Comparison of ENCODE assay signal across 23 cellular contexts in the genomic region with DNA sequence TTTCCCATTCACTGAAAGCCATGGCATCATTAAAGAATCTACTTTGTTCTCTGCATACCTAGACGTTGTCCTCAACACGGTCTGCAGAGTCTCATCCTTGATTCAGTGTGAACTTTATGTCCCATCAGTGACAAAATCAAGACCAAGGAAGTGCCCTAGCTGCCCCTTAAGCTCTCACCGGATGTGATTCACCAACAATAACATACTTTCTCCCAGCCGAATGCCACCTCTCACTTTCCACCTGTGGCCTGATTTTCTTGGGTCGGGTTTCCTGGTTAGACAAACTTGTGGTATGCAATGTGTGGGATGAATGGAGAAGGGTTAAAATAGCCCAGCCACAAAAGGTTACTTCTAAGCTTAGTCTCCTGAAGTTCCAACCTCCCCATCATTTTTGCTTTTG.
DNase-seq lines count a peak whose midpoint lies in the region; ATAC-seq and TF ChIP-seq lines count a peak whose summit lies in the region.
"Had no signal": no experiment of that assay in that cellular context is flagged by ENCODE, and none has a peak within 500 bp of the region (broad histone marks: within the 10 kb centered on the region; RNA-seq: fewer than 3 reads in every experiment).

No MANE protein-coding gene starts in this region.

- H3K4me3 Mint-ChIP-seq in Calu3 (ENCODE audit: low read depth, unreplicated experiment): no peak overlapping the region
- H3K4me3 Mint-ChIP-seq: activated naive CD4-positive, alpha-beta T cell treated with anti-CD3 and anti-CD28 coated beads, Interleukin-2, amount 50 U/mL, for 24 hours; activated T-cell treated with anti-CD3 and anti-CD28 coated beads, Interleukin-2, amount 50 U/mL, for 72 hours; neural progenitor cell had no signal

- BruUV-seq in Calu3 (replicated peaks; lab: Mats Ljungman, UMichigan): no TSS peak

- no peaks in the 10 kb centered on the region for H3K36me3 ChIP-seq in left lung
- H3K36me3 ChIP-seq: neural progenitor cell, uterus had no signal

- H3K36me3 Mint-ChIP-seq in Calu3 (ENCODE audit: insufficient read depth, unreplicated experiment): no peaks in the 10 kb centered on the region
- H3K36me3 Mint-ChIP-seq: activated naive CD4-positive, alpha-beta T cell treated with anti-CD3 and anti-CD28 coated beads, Interleukin-2, amount 50 U/mL, for 24 hours; neural progenitor cell had no signal

- no peak overlapping the region for H3K4me3 ChIP-seq in left lung
- H3K4me3 ChIP-seq: coronary artery, hepatocyte, neural progenitor cell, uterus had no signal

- intact Hi-C loops in Calu3 (cut with micrococcal nuclease; ENCODE audit: unreplicated experiment) (no loop called here), left lung (cut with DNase I) (no loop called here)

- H3K27me3 ChIP-seq in left lung: no peaks in the 10 kb centered on the region
- H3K27me3 ChIP-seq: hepatocyte, neural progenitor cell, uterus had no signal

- H3K27ac Mint-ChIP-seq in Calu3 (ENCODE audit: unreplicated experiment): peak overlapping the region; percentile 40
- H3K27ac Mint-ChIP-seq: activated naive CD4-positive, alpha-beta T cell treated with anti-CD3 and anti-CD28 coated beads, Interleukin-2, amount 50 U/mL, for 24 hours; activated T-cell treated with anti-CD3 and anti-CD28 coated beads, Interleukin-2, amount 50 U/mL, for 72 hours; neural progenitor cell had no signal

- no peaks in the 10 kb centered on the region for H3K4me1 ChIP-seq in left lung
- H3K4me1 ChIP-seq: neural progenitor cell, uterus had no signal

- no peaks in the 10 kb centered on the region for H3K27me3 Mint-ChIP-seq in Calu3 (ENCODE audit: unreplicated experiment)
- H3K27me3 Mint-ChIP-seq: activated naive CD4-positive, alpha-beta T cell treated with anti-CD3 and anti-CD28 coated beads, Interleukin-2, amount 50 U/mL, for 24 hours had no signal

- H3K9me3 ChIP-seq in left lung: peaks cover 0 to 5% of the 10 kb centered on the region in 2 donors
- H3K9me3 ChIP-seq: uterus had no signal

- no peak for TF ChIP-seq CTCF in Calu3 (IDR thresholded peaks at IDR 0.05; ENCODE audit: unreplicated experiment)
- TF ChIP-seq CTCF in left lung (IDR thresholded peaks at IDR 0.05): no peak

- peak; percentile 18 for DNase-seq in Calu3
- peak; percentile 85 for DNase-seq in HT1080 (ENCODE audit: low read depth)
- peak; percentile 42 for DNase-seq in SW480 (ENCODE audit: low spot score)
- peak; percentile 95 for DNase-seq in kidney tubule cell (ENCODE audit: low spot score)
- no peak for DNase-seq in COLO829 (ENCODE audit: low spot score)
- no peak for DNase-seq in left lung
- no peak for DNase-seq in SHP77 (lab: John Stamatoyannopoulos, UW)
- DNase-seq: activated CD4-positive, CD25-positive, alpha-beta regulatory T cell treated with anti-CD3 and anti-CD28 coated beads, Interleukin-2, amount 50 U/mL, for 72 hours; activated CD8-positive, alpha-beta memory T cell treated with anti-CD3 and anti-CD28 coated beads for 24 hours; activated T-cell treated with anti-CD3 and anti-CD28 coated beads, Interleukin-2, amount 50 U/mL, for 72 hours; Karpas-422; midbrain; NCI-H1436 treated with DMSO at 0.1 percent for 48 hours; retina; substantia nigra; uterus had no signal

- CTCF ChIA-PET in Calu3 (lab: Charles Lee): no interaction called here

- peaks cover 7% of the 10 kb centered on the region for H3K4me1 Mint-ChIP-seq in Calu3 (ENCODE audit: low read depth, unreplicated experiment)
- H3K4me1 Mint-ChIP-seq: activated naive CD4-positive, alpha-beta T cell treated with anti-CD3 and anti-CD28 coated beads, Interleukin-2, amount 50 U/mL, for 24 hours; neural progenitor cell had no signal

- H3K27ac ChIP-seq in left lung: no peak overlapping the region
- H3K27ac ChIP-seq: C4-2B, coronary artery, hepatocyte, neural progenitor cell, uterus had no signal

- no peak for ATAC-seq in GM21423 (IDR thresholded peaks at IDR 0.05; ENCODE audit: unreplicated experiment)
- no peak for ATAC-seq in left lung
- ATAC-seq: activated T-cell treated with anti-CD3 and anti-CD28 coated beads, Interleukin-2, amount 50 U/mL, for 72 hours; Panc1 had no signal

- H3K9me3 Mint-ChIP-seq in Calu3 (ENCODE audit: low read depth, unreplicated experiment): peaks cover 4% of the 10 kb centered on the region
- H3K9me3 Mint-ChIP-seq: neural progenitor cell had no signal

Comparison
In these comparisons a context has a peak if more than half of its experiments do, and no peak if none do; other contexts are left out.
1. DNase-seq: peak in Calu3 (single experiment), HT1080 (single experiment), SW480 (single experiment) and kidney tubule cell (single experiment); none in COLO829 (single experiment), left lung (0 of 2) and SHP77 (0 of 2).